ENCODE assay signal across 30 cellular contexts in the genomic region with DNA sequence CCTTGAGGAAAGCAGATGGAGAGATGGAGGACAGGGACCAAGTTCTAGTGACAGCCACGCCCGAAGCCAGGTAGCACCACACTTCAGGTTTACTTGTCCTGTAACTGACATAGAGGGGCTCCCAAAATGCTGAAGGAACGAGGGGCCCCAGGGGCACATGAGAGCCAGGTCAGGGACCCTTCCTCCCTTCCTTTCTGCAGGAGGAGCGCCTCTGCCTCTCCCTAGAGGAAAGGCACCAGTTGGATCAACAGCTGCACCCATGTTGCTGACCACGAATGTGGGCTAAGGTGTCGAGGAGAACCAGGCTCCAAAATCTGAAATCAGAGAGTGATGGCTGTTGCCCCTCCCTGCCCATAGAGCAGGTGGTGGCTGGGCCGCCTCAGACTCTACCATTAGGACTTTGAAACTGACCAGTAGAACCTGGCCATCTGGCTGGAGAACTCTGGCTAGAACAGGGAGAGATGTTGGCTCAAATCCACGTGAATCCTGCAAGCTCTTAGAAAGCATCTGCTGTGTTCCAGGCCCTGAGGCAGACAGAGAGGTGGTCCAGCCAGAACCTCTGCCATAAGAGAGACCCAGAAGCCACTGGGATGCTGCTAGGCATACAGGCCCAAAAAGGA.
DNase-seq lines count a peak whose midpoint lies in the region; ATAC-seq and TF ChIP-seq lines count a peak whose summit lies in the region.
"Had no signal": no experiment of that assay in that cellular context is flagged by ENCODE, and none has a peak within 500 bp of the region (broad histone marks: within the 10 kb centered on the region; RNA-seq: fewer than 3 reads in every experiment).

No MANE protein-coding gene starts in this region.

- H3K27ac Mint-ChIP-seq in natural killer cell treated with Interleukin-12 subunit alpha and Interleukin-12 subunit beta and Interleukin-15 and Interleukin-18, amount 100 ng/mL, for 72 hours, result no peak overlapping the region
- H3K27ac Mint-ChIP-seq in natural killer cell, result no peak overlapping the region
- H3K27ac Mint-ChIP-seq in stimulated activated naive CD8-positive, alpha-beta T cell treated with anti-CD3 and anti-CD28 coated beads, Interleukin-15, amount 100 ng/mL, for 72 hours, result no peak overlapping the region
- H3K27ac Mint-ChIP-seq: activated CD8-positive, alpha-beta memory T cell treated with anti-CD3 and anti-CD28 coated beads, Interleukin-2, amount 10 ng/mL, durations not matched to agents 7 days and 5 days; CD8-positive, alpha-beta T cell; immature natural killer cell; stimulated activated effector memory CD8-positive, alpha-beta T cell treated with anti-CD3 and anti-CD28 coated beads, Interleukin-12 subunit alpha, Interleukin-12 subunit beta, amount 100 ng/mL, for 72 hours had no signal

- H3K4me3 ChIP-seq in astrocyte of the spinal cord (ENCODE audit: low read depth, low read length) (no peak overlapping the region), mucosa of descending colon (no peak overlapping the region)
- H3K4me3 ChIP-seq: A549, body of pancreas, gastrocnemius medialis, GM12878, PC-9 had no signal

- DNase-seq in natural killer cell treated with Interleukin-12 subunit alpha and Interleukin-12 subunit beta and Interleukin-15 and Interleukin-18, amount 100 ng/mL, for 72 hours (ENCODE audit: low spot score), result peak; percentile 18
- DNase-seq in natural killer cell (no peak), astrocyte of the spinal cord (ENCODE audit: low read depth, low spot score) (peak; percentile 29), mucosa of descending colon (peak in 2 of 3 donors; percentile 1 to 18), AG08396 (ENCODE audit: low spot score) (no peak), NCI-H187 treated with DMSO at 0.1 percent for 48 hours (lab: John Stamatoyannopoulos, UW) (no peak)
- no peak for DNase-seq in stimulated activated naive CD8-positive, alpha-beta T cell treated with anti-CD3 and anti-CD28 coated beads, Interleukin-15, amount 100 ng/mL, for 72 hours
- DNase-seq: activated CD4-positive, alpha-beta T cell treated with anti-CD3 and anti-CD28 coated beads, Interleukin-2, amount 50 U/mL, for 4 hours; activated CD8-positive, alpha-beta memory T cell treated with anti-CD3 and anti-CD28 coated beads, Interleukin-2, amount 10 ng/mL, durations not matched to agents 7 days and 5 days; activated gamma-delta T cell; activated T-cell treated with anti-CD3 and anti-CD28 coated beads, Interleukin-2, amount 50 U/mL, for 4 hours; AML-193; body of pancreas; CD8-positive, alpha-beta T cell; EL; gastrocnemius medialis; immature natural killer cell; NCI-H1105; NCI-H2029 treated with DMSO at 0.1 percent for 48 hours; NCI-H526 treated with DMSO at 0.1 percent for 48 hours; nucleus accumbens; PC-9; SHP77 treated with DMSO at 0.1 percent for 48 hours; T-helper 2 cell had no signal

- no peak for TF ChIP-seq CTCF in natural killer cell (IDR thresholded peaks at IDR 0.05)
- no peak for TF ChIP-seq CTCF in astrocyte of the spinal cord (IDR thresholded peaks at IDR 0.05; ENCODE audit: low read depth, low read length)
- no peak for TF ChIP-seq CTCF in mucosa of descending colon (IDR thresholded peaks at IDR 0.05)

- no peaks in the 10 kb centered on the region for H3K27me3 Mint-ChIP-seq in natural killer cell treated with Interleukin-12 subunit alpha and Interleukin-12 subunit beta and Interleukin-15 and Interleukin-18, amount 100 ng/mL, for 72 hours
- H3K27me3 Mint-ChIP-seq in natural killer cell (ENCODE audit: low read depth in 2 of 2), result no peaks in the 10 kb centered on the region
- no peaks in the 10 kb centered on the region for H3K27me3 Mint-ChIP-seq in stimulated activated naive CD8-positive, alpha-beta T cell treated with anti-CD3 and anti-CD28 coated beads, Interleukin-15, amount 100 ng/mL, for 72 hours
- H3K27me3 Mint-ChIP-seq: activated CD8-positive, alpha-beta memory T cell treated with anti-CD3 and anti-CD28 coated beads, Interleukin-2, amount 10 ng/mL, durations not matched to agents 7 days and 5 days had no signal

- H3K36me3 ChIP-seq in mucosa of descending colon (ENCODE audit: low read depth), result no peaks in the 10 kb centered on the region
- H3K36me3 ChIP-seq: gastrocnemius medialis had no signal

- no peaks in the 10 kb centered on the region for H3K9me3 Mint-ChIP-seq in natural killer cell treated with Interleukin-12 subunit alpha and Interleukin-12 subunit beta and Interleukin-15 and Interleukin-18, amount 100 ng/mL, for 72 hours
- H3K9me3 Mint-ChIP-seq in natural killer cell, result no peaks in the 10 kb centered on the region
- no peaks in the 10 kb centered on the region for H3K9me3 Mint-ChIP-seq in stimulated activated naive CD8-positive, alpha-beta T cell treated with anti-CD3 and anti-CD28 coated beads, Interleukin-15, amount 100 ng/mL, for 72 hours
- H3K9me3 Mint-ChIP-seq: activated T-cell treated with anti-CD3 and anti-CD28 coated beads, Interleukin-2, amount 50 U/mL, for 4 hours; CD8-positive, alpha-beta T cell; immature natural killer cell; stimulated activated effector memory CD8-positive, alpha-beta T cell treated with anti-CD3 and anti-CD28 coated beads, Interleukin-12 subunit alpha, Interleukin-12 subunit beta, amount 100 ng/mL, for 72 hours had no signal

- no peaks in the 10 kb centered on the region for H3K4me1 ChIP-seq in mucosa of descending colon (ENCODE audit: low read depth)
- H3K4me1 ChIP-seq: A549, body of pancreas, gastrocnemius medialis had no signal

- no peaks in the 10 kb centered on the region for H3K4me1 Mint-ChIP-seq in natural killer cell treated with Interleukin-12 subunit alpha and Interleukin-12 subunit beta and Interleukin-15 and Interleukin-18, amount 100 ng/mL, for 72 hours (ENCODE audit: low read depth in 2 of 2)
- H3K4me1 Mint-ChIP-seq in natural killer cell, result peaks cover 0 to 9% of the 10 kb centered on the region in 2 donors
- no peaks in the 10 kb centered on the region for H3K4me1 Mint-ChIP-seq in stimulated activated naive CD8-positive, alpha-beta T cell treated with anti-CD3 and anti-CD28 coated beads, Interleukin-15, amount 100 ng/mL, for 72 hours
- H3K4me1 Mint-ChIP-seq: activated CD8-positive, alpha-beta memory T cell treated with anti-CD3 and anti-CD28 coated beads, Interleukin-2, amount 10 ng/mL, durations not matched to agents 7 days and 5 days; immature natural killer cell; stimulated activated effector memory CD8-positive, alpha-beta T cell treated with anti-CD3 and anti-CD28 coated beads, Interleukin-12 subunit alpha, Interleukin-12 subunit beta, amount 100 ng/mL, for 72 hours had no signal

- ATAC-seq in natural killer cell treated with Interleukin-12 subunit alpha and Interleukin-12 subunit beta and Interleukin-15 and Interleukin-18, amount 100 ng/mL, for 72 hours, result no peak
- no peak for ATAC-seq in natural killer cell
- no peak for ATAC-seq in mucosa of descending colon
- ATAC-seq in GM18858 (IDR thresholded peaks at IDR 0.05; ENCODE audit: unreplicated experiment), result no peak
- ATAC-seq in stimulated activated naive CD8-positive, alpha-beta T cell treated with anti-CD3 and anti-CD28 coated beads, Interleukin-15, amount 100 ng/mL, for 72 hours, result no peak
- ATAC-seq: A549; activated CD4-positive, CD25-positive, alpha-beta regulatory T cell treated with anti-CD3 and anti-CD28 coated beads, Interleukin-2, amount 50 U/mL, for 24 hours; activated CD8-positive, alpha-beta memory T cell treated with anti-CD3 and anti-CD28 coated beads, Interleukin-2, amount 10 ng/mL, durations not matched to agents 7 days and 5 days; activated T-cell treated with anti-CD3 and anti-CD28 coated beads, Interleukin-2, amount 50 U/mL, for 4 hours; body of pancreas; CD8-positive, alpha-beta T cell; gastrocnemius medialis; GM12878; left lobe of liver; stimulated activated effector memory CD8-positive, alpha-beta T cell treated with anti-CD3 and anti-CD28 coated beads, Interleukin-12 subunit alpha, Interleukin-12 subunit beta, amount 100 ng/mL, for 72 hours had no signal

- no peaks in the 10 kb centered on the region for H3K36me3 Mint-ChIP-seq in natural killer cell treated with Interleukin-12 subunit alpha and Interleukin-12 subunit beta and Interleukin-15 and Interleukin-18, amount 100 ng/mL, for 72 hours
- H3K36me3 Mint-ChIP-seq in natural killer cell, result no peaks in the 10 kb centered on the region

- H3K9me3 ChIP-seq in mucosa of descending colon, result peaks cover 2% of the 10 kb centered on the region
- H3K9me3 ChIP-seq: body of pancreas, gastrocnemius medialis had no signal

- intact Hi-C loops in natural killer cell (cut with micrococcal nuclease), result no loop called here
- intact Hi-C loops in mucosa of descending colon (cut with DNase I, micrococcal nuclease), result no loop called here

- in situ Hi-C loops in astrocyte of the spinal cord (cut with HindIII; ENCODE audit: low sequenced_read_pairs), result no loop called here

- H3K4me3 Mint-ChIP-seq in natural killer cell treated with Interleukin-12 subunit alpha and Interleukin-12 subunit beta and Interleukin-15 and Interleukin-18, amount 100 ng/mL, for 72 hours, result no peak overlapping the region
- H3K4me3 Mint-ChIP-seq in natural killer cell, result no peak overlapping the region
- H3K4me3 Mint-ChIP-seq in stimulated activated naive CD8-positive, alpha-beta T cell treated with anti-CD3 and anti-CD28 coated beads, Interleukin-15, amount 100 ng/mL, for 72 hours, result no peak overlapping the region
- H3K4me3 Mint-ChIP-seq: activated CD8-positive, alpha-beta memory T cell treated with anti-CD3 and anti-CD28 coated beads, Interleukin-2, amount 10 ng/mL, durations not matched to agents 7 days and 5 days; activated T-cell treated with anti-CD3 and anti-CD28 coated beads, Interleukin-2, amount 50 U/mL, for 4 hours; CD8-positive, alpha-beta T cell; immature natural killer cell; stimulated activated effector memory CD8-positive, alpha-beta T cell treated with anti-CD3 and anti-CD28 coated beads, Interleukin-12 subunit alpha, Interleukin-12 subunit beta, amount 100 ng/mL, for 72 hours had no signal

Comparison
In these comparisons a context has a peak if more than half of its experiments do, and no peak if none do; other contexts are left out.
1. DNase-seq: peak in natural killer cell treated with Interleukin-12 subunit alpha and Interleukin-12 subunit beta and Interleukin-15 and Interleukin-18, amount 100 ng/mL, for 72 hours (single experiment), astrocyte of the spinal cord (single experiment) and mucosa of descending colon (2 of 3); none in natural killer cell (single experiment), AG08396 (single experiment), NCI-H187 treated with DMSO at 0.1 percent for 48 hours (single experiment) and stimulated activated naive CD8-positive, alpha-beta T cell treated with anti-CD3 and anti-CD28 coated beads, Interleukin-15, amount 100 ng/mL, for 72 hours (0 of 2).